Comparison of ENCODE assay signal across 9 cellular contexts in the genomic region with DNA sequence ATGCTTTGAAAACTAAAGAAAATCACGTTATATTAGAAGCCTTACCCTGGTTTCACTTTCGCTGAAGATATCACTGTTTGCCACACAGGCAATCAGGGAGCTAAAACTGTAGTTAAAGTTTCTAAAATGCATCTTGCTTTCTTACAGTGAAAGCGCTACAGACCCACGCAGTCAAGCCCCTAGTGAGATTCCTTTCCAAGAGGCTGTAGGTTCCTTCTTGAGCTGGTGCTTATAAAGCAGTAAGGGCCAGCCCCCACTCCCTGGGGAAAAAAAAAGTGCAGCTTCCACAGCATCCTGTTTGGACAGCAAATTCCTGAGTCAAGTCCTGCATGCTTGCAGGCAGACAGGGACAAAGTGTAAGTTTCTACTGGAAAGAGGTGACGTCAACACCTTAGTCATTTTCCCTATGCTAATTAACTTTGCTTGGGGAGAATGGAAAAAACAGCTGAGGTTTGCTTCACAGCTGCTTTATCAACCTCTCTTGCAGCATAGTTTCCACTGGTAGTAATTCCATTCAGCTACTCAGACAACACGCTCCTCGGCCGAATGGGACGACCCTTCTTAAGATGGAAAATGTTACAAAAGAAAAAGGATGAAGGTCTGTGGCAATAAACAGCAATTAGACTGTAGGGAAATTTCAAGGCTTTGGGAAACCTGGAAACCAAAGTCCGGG. TPM values are rescaled to one million over a fixed set of nuclear protein-coding genes. Genes with fewer than 3 reads are reported as not detected.
DNase-seq lines count a peak whose midpoint lies in the region; ATAC-seq, FAIRE-seq and TF ChIP-seq lines count a peak whose summit lies in the region.
"Had no signal": no experiment of that assay in that cellular context is flagged by ENCODE, and none has a peak within 500 bp of the region (broad histone marks: within the 10 kb centered on the region; RNA-seq: fewer than 3 reads in every experiment).

No MANE protein-coding gene starts in this region.

- POLR2A ChIA-PET in activated naive CD8-positive, alpha-beta T cell treated with anti-CD3 and anti-CD28 coated beads, Interleukin-2, amount 10 ng/mL, durations not matched to agents 7 days and 5 days (lab: Charles Lee), result no interaction called here

- TF ChIP-seq POLR2A in uterus (IDR thresholded peaks at IDR 0.05), result peak; percentile 20 to 47

- ATAC-seq in activated naive CD8-positive, alpha-beta T cell treated with anti-CD3 and anti-CD28 coated beads, Interleukin-2, amount 10 ng/mL, durations not matched to agents 7 days and 5 days (ENCODE audit: low read depth), result peak; percentile 36

- no peak for FAIRE-seq in D721Med (lab: Jason Lieb, UNC)

- peak overlapping the region; percentile 30 to 43 for H3K4me3 ChIP-seq in uterus

- H3K27me3 ChIP-seq in uterus, result no peaks in the 10 kb centered on the region

- no peak overlapping the region for H3K27ac Mint-ChIP-seq in activated naive CD8-positive, alpha-beta T cell treated with anti-CD3 and anti-CD28 coated beads, Interleukin-2, amount 10 ng/mL, durations not matched to agents 7 days and 5 days
- peak overlapping the region; percentile 98 for H3K27ac Mint-ChIP-seq in osteocyte (ENCODE audit: unreplicated experiment)
- H3K27ac Mint-ChIP-seq: naive B cell had no signal

- no peaks in the 10 kb centered on the region for H3K9me3 Mint-ChIP-seq in activated naive CD8-positive, alpha-beta T cell treated with anti-CD3 and anti-CD28 coated beads, Interleukin-2, amount 10 ng/mL, durations not matched to agents 7 days and 5 days
- no peaks in the 10 kb centered on the region for H3K9me3 Mint-ChIP-seq in osteocyte (ENCODE audit: unreplicated experiment)

- peak overlapping the region; percentile 87 to 88 for H3K27ac ChIP-seq in uterus

- intact Hi-C loops in uterus (cut with DNase I; ENCODE audit: low total_unique reads), result no loop called here

- no peaks in the 10 kb centered on the region for H3K9me3 ChIP-seq in uterus

- DNase-seq in NCI-H510A treated with DMSO at 0.1 percent for 48 hours (lab: John Stamatoyannopoulos, UW) (peak; percentile 7), NCI-H510A (lab: John Stamatoyannopoulos, UW) (no peak), MV-4-11 (lab: John Stamatoyannopoulos, UW) (peak; percentile 36), glomerular visceral epithelial cell (ENCODE audit: extremely low spot score) (peak; percentile 98), osteocyte (ENCODE audit: extremely low spot score, unreplicated experiment) (peak; percentile 96), uterus (peak; percentile 69 to 77), D721Med (ENCODE audit: insufficient read length, low spot score) (no peak)
- no peak for DNase-seq in activated naive CD8-positive, alpha-beta T cell treated with anti-CD3 and anti-CD28 coated beads, Interleukin-2, amount 10 ng/mL, durations not matched to agents 7 days and 5 days
- DNase-seq: naive B cell had no signal

- H3K4me3 Mint-ChIP-seq in activated naive CD8-positive, alpha-beta T cell treated with anti-CD3 and anti-CD28 coated beads, Interleukin-2, amount 10 ng/mL, durations not matched to agents 7 days and 5 days, result peak overlapping the region; percentile 36
- peak overlapping the region; percentile 83 for H3K4me3 Mint-ChIP-seq in osteocyte (ENCODE audit: unreplicated experiment)

- peaks cover 0 to 6% of the 10 kb centered on the region in 2 donors for H3K4me1 ChIP-seq in uterus

- no peak for TF ChIP-seq CTCF in osteocyte (IDR thresholded peaks at IDR 0.05)
- no peak for TF ChIP-seq CTCF in uterus (IDR thresholded peaks at IDR 0.05)
- TF ChIP-seq CTCF in D721Med (IDR thresholded peaks at IDR 0.05; ENCODE audit: insufficient read depth, missing control alignments), result no peak

- no peaks in the 10 kb centered on the region for H3K36me3 Mint-ChIP-seq in activated naive CD8-positive, alpha-beta T cell treated with anti-CD3 and anti-CD28 coated beads, Interleukin-2, amount 10 ng/mL, durations not matched to agents 7 days and 5 days
- H3K36me3 Mint-ChIP-seq in osteocyte (ENCODE audit: unreplicated experiment), result peaks cover 17% of the 10 kb centered on the region

- H3K36me3 ChIP-seq in uterus, result no peaks in the 10 kb centered on the region

- H3K4me1 Mint-ChIP-seq in activated naive CD8-positive, alpha-beta T cell treated with anti-CD3 and anti-CD28 coated beads, Interleukin-2, amount 10 ng/mL, durations not matched to agents 7 days and 5 days, result peaks cover 5% of the 10 kb centered on the region
- peaks cover 72% of the 10 kb centered on the region for H3K4me1 Mint-ChIP-seq in osteocyte (ENCODE audit: unreplicated experiment)

- H3K27me3 Mint-ChIP-seq in activated naive CD8-positive, alpha-beta T cell treated with anti-CD3 and anti-CD28 coated beads, Interleukin-2, amount 10 ng/mL, durations not matched to agents 7 days and 5 days, result no peaks in the 10 kb centered on the region
- no peaks in the 10 kb centered on the region for H3K27me3 Mint-ChIP-seq in osteocyte (ENCODE audit: unreplicated experiment)
- H3K27me3 Mint-ChIP-seq: naive B cell had no signal

RNA-seq across cellular contexts. Expression of a gene that starts 14.7 kb away (rescaled TPM):
- total RNA-seq in activated naive CD8-positive, alpha-beta T cell treated with anti-CD3 and anti-CD28 coated beads, Interleukin-2, amount 10 ng/mL, durations not matched to agents 7 days and 5 days, result under 1 TPM in 1 of 2 experiments, not detected in 1; 0.33 TPM
- total RNA-seq in osteocyte (0.44 and 0.59 TPM in 2 replicates), uterus (1 to 10 TPM in 2 of 4 donors, under 1 TPM in 1, not detected in 1; 0.98 to 2.1 (median 1.0) TPM)

Comparison
In these comparisons a context has a peak if more than half of its experiments do, and no peak if none do; other contexts are left out.
1. DNase-seq: peak in NCI-H510A treated with DMSO at 0.1 percent for 48 hours (single experiment), MV-4-11 (single experiment), glomerular visceral epithelial cell (single experiment), osteocyte (single experiment) and uterus (2 of 2); none in NCI-H510A (single experiment), activated naive CD8-positive, alpha-beta T cell treated with anti-CD3 and anti-CD28 coated beads, Interleukin-2, amount 10 ng/mL, durations not matched to agents 7 days and 5 days (single experiment) and D721Med (single experiment).